Comparison of ENCODE assay signal across 16 cellular contexts in the genomic region with DNA sequence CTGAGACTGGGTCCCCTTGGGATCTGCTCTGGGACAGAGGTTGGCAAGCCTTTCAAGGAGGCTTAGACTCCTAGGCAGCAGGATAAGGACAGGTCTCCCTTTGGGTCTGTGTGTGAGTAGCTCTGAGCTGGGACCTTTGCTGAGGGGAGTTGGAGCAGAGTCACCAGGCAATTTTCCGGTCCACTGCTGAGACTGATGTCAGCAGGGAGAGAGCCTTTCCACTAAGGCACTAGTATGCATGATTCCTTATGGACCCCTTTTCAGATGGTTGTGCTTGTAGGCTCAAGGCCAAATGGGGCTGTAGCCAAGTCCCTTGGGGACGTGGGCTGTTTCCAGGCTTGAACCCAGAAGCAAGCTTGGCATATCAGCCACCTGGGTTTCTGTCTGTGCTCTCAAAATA.
DNase-seq lines count a peak whose midpoint lies in the region; TF ChIP-seq lines count a peak whose summit lies in the region.
"Had no signal": no experiment of that assay in that cellular context is flagged by ENCODE, and none has a peak within 500 bp of the region (broad histone marks: within the 10 kb centered on the region; RNA-seq: fewer than 3 reads in every experiment).

No MANE protein-coding gene starts in this region.

- no peak overlapping the region for H2BK15ac ChIP-seq in H9 (ENCODE audit: low read depth, low read length)

- CTCF ChIA-PET in activated naive CD4-positive, alpha-beta T cell treated with anti-CD3 and anti-CD28 coated beads for 36 hours (lab: Charles Lee), result interaction anchor here (1.1 kb wide), 1 partner anchor 11 kb away, joined by 4 read pairs; no protein-coding TSS in a partner anchor

- H2BK20ac ChIP-seq in H9 (ENCODE audit: low read depth, low read length, poor library complexity, severe bottlenecking), result no peak overlapping the region

- no peak overlapping the region for H3K23ac ChIP-seq in H9 (ENCODE audit: insufficient read length, low read depth, low read length)

- DNase-seq in Ammon's horn (ENCODE audit: low spot score) (peak; percentile 3), H9 (no peak), NCI-H446 (lab: John Stamatoyannopoulos, UW) (peak; percentile 74 to 93), fibroblast of peridontal ligament (ENCODE audit: extremely low read depth) (peak; percentile 14), GM13976 (ENCODE audit: low spot score) (no peak), SJCRH30 (no peak), inferior parietal cortex (ENCODE audit: extremely low spot score) (no peak)
- DNase-seq in activated naive CD4-positive, alpha-beta T cell treated with anti-CD3 and anti-CD28 coated beads for 36 hours, result no peak
- DNase-seq: Caco-2, DMS79, HFFc6, NCI-H1105, NCI-H187 treated with DMSO at 0.1 percent for 48 hours, NCI-H2227 treated with DMSO at 0.1 percent for 48 hours had no signal

- no peak overlapping the region for H4K5ac ChIP-seq in H9 (ENCODE audit: insufficient read length, low read depth, low read length)

- H3K4me1 Mint-ChIP-seq in H9, result peaks cover 12 to 17% of the 10 kb centered on the region in 2 experiments
- H3K4me1 Mint-ChIP-seq in activated naive CD4-positive, alpha-beta T cell treated with anti-CD3 and anti-CD28 coated beads for 36 hours (ENCODE audit: low read depth), result peaks cover 4% of the 10 kb centered on the region

- no peaks in the 10 kb centered on the region for H3K79me1 ChIP-seq in H9 (ENCODE audit: insufficient read depth, low read depth, low read length, poor library complexity, severe bottlenecking)

- H3K27ac ChIP-seq in H9 (ENCODE audit: insufficient read length, low read depth, low read length) (no peak overlapping the region), SJCRH30 (no peak overlapping the region)
- H3K27ac ChIP-seq: SJSA1 had no signal

- intact Hi-C loops in activated naive CD4-positive, alpha-beta T cell treated with anti-CD3 and anti-CD28 coated beads for 36 hours (cut with micrococcal nuclease), result no loop called here

- H3K4ac ChIP-seq in H9 (ENCODE audit: low read depth, low read length), result no peak overlapping the region

- H2AK5ac ChIP-seq in H9 (ENCODE audit: insufficient read length, low read length), result no peak overlapping the region

- no peak overlapping the region for H3K4me3 Mint-ChIP-seq in H9
- H3K4me3 Mint-ChIP-seq in activated naive CD4-positive, alpha-beta T cell treated with anti-CD3 and anti-CD28 coated beads for 36 hours, result no peak overlapping the region
- H3K4me3 Mint-ChIP-seq: GM23338, HFFc6 had no signal

- no CpG with 5 or more reads among the region's 2 CpGs for WGBS in H9 (ENCODE audit: extremely low coverage, insufficient read length, low lambda C conversion rate)

- no peak overlapping the region for H2BK120ac ChIP-seq in H9 (ENCODE audit: low read depth, low read length, poor library complexity, severe bottlenecking)

- H3K79me2 ChIP-seq in H9 (ENCODE audit: insufficient read depth, low read length), result no peaks in the 10 kb centered on the region

- peaks cover 23% of the 10 kb centered on the region for H3K36me3 ChIP-seq in SJCRH30

- H3K27me3 ChIP-seq in H9 (ENCODE audit: insufficient read depth, low read length) (no peaks in the 10 kb centered on the region), SJCRH30 (no peaks in the 10 kb centered on the region)
- H3K27me3 ChIP-seq: SJSA1 had no signal

- no peaks in the 10 kb centered on the region for H4K20me1 ChIP-seq in H9 (ENCODE audit: control insufficient read depth, insufficient read depth, insufficient read length)

- H3K56ac ChIP-seq in H9 (ENCODE audit: insufficient read length, low read depth, low read length), result no peak overlapping the region

- H3K9me3 ChIP-seq in H9 (ENCODE audit: control insufficient read depth, low read depth, low read length) (no peaks in the 10 kb centered on the region), SJCRH30 (replicated peaks) (0 out of 2 replicates have a peak, but pooled peaks cover 4% of the 10 kb centered on the region)
- H3K9me3 ChIP-seq: Caco-2, SJSA1 had no signal

- no peaks in the 10 kb centered on the region for H3K23me2 ChIP-seq in H9 (ENCODE audit: insufficient read length, low read depth, low read length, poor library complexity, severe bottlenecking)

- no peak overlapping the region for H3T11ph ChIP-seq in H9 (ENCODE audit: low read length)

- peak overlapping the region in 2 of 3 experiments; percentile 42 to 90; a peak in 4 of 7 replicates for H3K27ac Mint-ChIP-seq in H9
- H3K27ac Mint-ChIP-seq in activated naive CD4-positive, alpha-beta T cell treated with anti-CD3 and anti-CD28 coated beads for 36 hours, result no peak overlapping the region
- H3K27ac Mint-ChIP-seq: GM23338, HFFc6 had no signal

- no peak overlapping the region for H3K4me2 ChIP-seq in H9 (ENCODE audit: insufficient read depth, insufficient read length, low read length)
- H3K4me2 ChIP-seq: GM23338 had no signal

- in situ Hi-C loops in GM13976 (cut with MboI; ENCODE audit: low sequenced_read_pairs, unreplicated experiment), result no loop called here

- no peak overlapping the region for H3K18ac ChIP-seq in H9 (ENCODE audit: insufficient read length, low read depth, low read length)

- no peak overlapping the region for H2BK5ac ChIP-seq in H9 (ENCODE audit: insufficient read length, low read length)

- H4K91ac ChIP-seq in H9 (ENCODE audit: insufficient read length, low read depth, low read length), result no peak overlapping the region

- H3K36me3 Mint-ChIP-seq in H9 (ENCODE audit: insufficient read depth in 1 of 3, low read depth in 3 of 3), result peaks cover 4 to 13% (median 8%) of the 10 kb centered on the region in 3 experiments; a peak in 4 of 7 replicates
- H3K36me3 Mint-ChIP-seq in activated naive CD4-positive, alpha-beta T cell treated with anti-CD3 and anti-CD28 coated beads for 36 hours (ENCODE audit: low read depth), result peaks cover 44% of the 10 kb centered on the region

- no peak overlapping the region for H2AFZ ChIP-seq in H9 (ENCODE audit: low read length)
- H2AFZ ChIP-seq: GM23338 had no signal

- no peak overlapping the region for H4K8ac ChIP-seq in H9 (replicated peaks; ENCODE audit: insufficient read length, low read depth, low read length)

- H3K14ac ChIP-seq in H9 (ENCODE audit: insufficient read depth, low read length), result no peak overlapping the region

- no peak overlapping the region for H2BK12ac ChIP-seq in H9 (ENCODE audit: insufficient read length, low read depth, low read length)

- no peak for TF ChIP-seq CTCF in H9 (conservative IDR thresholded peaks at IDR 0.05)
- TF ChIP-seq CTCF in GM13976 (IDR thresholded peaks at IDR 0.05; ENCODE audit: borderline replicate concordance, control extremely low read depth, extremely low read depth, insufficient read depth, missing control alignments), result no peak

- H3K9ac ChIP-seq in H9 (ENCODE audit: extremely low read depth, insufficient read length, low read length), result no peak overlapping the region

- no peaks in the 10 kb centered on the region for H3K4me1 ChIP-seq in H9 (ENCODE audit: insufficient read depth, low read length)
- no peaks in the 10 kb centered on the region for H3K4me1 ChIP-seq in SJCRH30
- H3K4me1 ChIP-seq: Caco-2 had no signal

- no peak overlapping the region for H3K4me3 ChIP-seq in SJCRH30
- H3K4me3 ChIP-seq: GM23338, SJSA1 had no signal

- H3K9me3 Mint-ChIP-seq in H9, result no peaks in the 10 kb centered on the region
- H3K9me3 Mint-ChIP-seq in activated naive CD4-positive, alpha-beta T cell treated with anti-CD3 and anti-CD28 coated beads for 36 hours, result peaks cover 12% of the 10 kb centered on the region
- H3K9me3 Mint-ChIP-seq: GM23338, HFFc6 had no signal

- H3K27me3 Mint-ChIP-seq in H9 (ENCODE audit: low read depth), result no peaks in the 10 kb centered on the region; the same call in 1 of the 2 replicates
- no peaks in the 10 kb centered on the region for H3K27me3 Mint-ChIP-seq in activated naive CD4-positive, alpha-beta T cell treated with anti-CD3 and anti-CD28 coated beads for 36 hours (ENCODE audit: low read depth)

Comparison
In these comparisons a context has a peak if more than half of its experiments do, and no peak if none do; other contexts are left out.
1. DNase-seq: peak in Ammon's horn (single experiment), NCI-H446 (2 of 2) and fibroblast of peridontal ligament (single experiment); none in H9 (single experiment), GM13976 (single experiment), SJCRH30 (0 of 2), inferior parietal cortex (single experiment) and activated naive CD4-positive, alpha-beta T cell treated with anti-CD3 and anti-CD28 coated beads for 36 hours (single experiment).